ENCODE assay signal across 11 cellular contexts in genomic region chr15:90192961-90193786, GRCh38. TPM values are rescaled to one million over a fixed set of nuclear protein-coding genes. Genes with fewer than 3 reads are reported as not detected.
A peak's percentile ranks its signal among the peaks of the same experiment; 100 is the strongest.
DNase-seq lines count a peak whose midpoint lies in the region; ATAC-seq and TF ChIP-seq lines count a peak whose summit lies in the region.
"Had no signal": no experiment of that assay in that cellular context is flagged by ENCODE, and none has a peak within 500 bp of the region (broad histone marks: within the 10 kb centered on the region; RNA-seq: fewer than 3 reads in every experiment).

No MANE protein-coding gene starts in this region.

- peak overlapping the region; percentile 65 for H3K4me3 Mint-ChIP-seq in T-helper 2 cell treated with Interferon-gamma antibody and Interleukin-4, amounts not matched to agents 5 μg/mL and 100 μg/mL, for 36 hours
- no peak overlapping the region for H3K4me3 Mint-ChIP-seq in activated naive CD8-positive, alpha-beta T cell treated with anti-CD3 and anti-CD28 coated beads for 36 hours

- peaks cover 0 to 3% of the 10 kb centered on the region in 2 donors for H3K36me3 ChIP-seq in left lung
- peaks cover 3% of the 10 kb centered on the region for H3K36me3 ChIP-seq in thymus (ENCODE audit: control insufficient read depth, insufficient read depth)

- no peaks in the 10 kb centered on the region for H3K27me3 ChIP-seq in left lung
- no peaks in the 10 kb centered on the region for H3K27me3 ChIP-seq in thymus (ENCODE audit: control insufficient read depth, insufficient read depth)

- peak overlapping the region; percentile 72 for H3K27ac Mint-ChIP-seq in T-helper 2 cell treated with Interferon-gamma antibody and Interleukin-4, amounts not matched to agents 5 μg/mL and 100 μg/mL, for 36 hours
- H3K27ac Mint-ChIP-seq in activated naive CD8-positive, alpha-beta T cell treated with anti-CD3 and anti-CD28 coated beads for 36 hours, result peak overlapping the region; percentile 54

- no peak for DNase-seq in T-helper 2 cell treated with Interferon-gamma antibody and Interleukin-4, amounts not matched to agents 5 μg/mL and 100 μg/mL, for 36 hours (ENCODE audit: low spot score)
- DNase-seq in T-helper 2 cell, result no peak
- DNase-seq in activated naive CD8-positive, alpha-beta T cell treated with anti-CD3 and anti-CD28 coated beads for 36 hours, result no peak
- peak in 1 of 2 donors; percentile 10 for DNase-seq in left lung
- DNase-seq: effector memory CD4-positive, alpha-beta T cell; T-helper 9 cell had no signal

- peak; percentile 30 for ATAC-seq in left lung
- no peak for ATAC-seq in GM18909 (IDR thresholded peaks at IDR 0.05; ENCODE audit: poor library complexity, unreplicated experiment)
- ATAC-seq in GM18868 (IDR thresholded peaks at IDR 0.05; ENCODE audit: unreplicated experiment), result no peak
- ATAC-seq in GM21529 (IDR thresholded peaks at IDR 0.05; ENCODE audit: unreplicated experiment), result no peak

- H3K27me3 Mint-ChIP-seq in T-helper 2 cell treated with Interferon-gamma antibody and Interleukin-4, amounts not matched to agents 5 μg/mL and 100 μg/mL, for 36 hours (ENCODE audit: low read depth), result no peaks in the 10 kb centered on the region
- no peaks in the 10 kb centered on the region for H3K27me3 Mint-ChIP-seq in activated naive CD8-positive, alpha-beta T cell treated with anti-CD3 and anti-CD28 coated beads for 36 hours

- H3K9me3 ChIP-seq in left lung (no peaks in the 10 kb centered on the region), thymus (ENCODE audit: control insufficient read depth) (no peaks in the 10 kb centered on the region)

- peaks cover 28% of the 10 kb centered on the region for H3K4me1 Mint-ChIP-seq in T-helper 2 cell treated with Interferon-gamma antibody and Interleukin-4, amounts not matched to agents 5 μg/mL and 100 μg/mL, for 36 hours (ENCODE audit: low read depth)
- H3K4me1 Mint-ChIP-seq in activated naive CD8-positive, alpha-beta T cell treated with anti-CD3 and anti-CD28 coated beads for 36 hours, result peaks cover 21% of the 10 kb centered on the region

- peaks cover 22 to 57% of the 10 kb centered on the region in 2 donors for H3K4me1 ChIP-seq in left lung
- peaks cover 37% of the 10 kb centered on the region for H3K4me1 ChIP-seq in thymus (ENCODE audit: control insufficient read depth, insufficient read depth, low read length)

- H3K4me3 ChIP-seq in left lung, result no peak overlapping the region
- peak overlapping the region; percentile 44 for H3K4me3 ChIP-seq in thymus (ENCODE audit: low read length)

- no peaks in the 10 kb centered on the region for H3K9me3 Mint-ChIP-seq in T-helper 2 cell treated with Interferon-gamma antibody and Interleukin-4, amounts not matched to agents 5 μg/mL and 100 μg/mL, for 36 hours
- H3K9me3 Mint-ChIP-seq in activated naive CD8-positive, alpha-beta T cell treated with anti-CD3 and anti-CD28 coated beads for 36 hours, result no peaks in the 10 kb centered on the region

- no peak for TF ChIP-seq CTCF in left lung (IDR thresholded peaks at IDR 0.05)

- peaks cover 3% of the 10 kb centered on the region for H3K36me3 Mint-ChIP-seq in T-helper 2 cell treated with Interferon-gamma antibody and Interleukin-4, amounts not matched to agents 5 μg/mL and 100 μg/mL, for 36 hours (ENCODE audit: low read depth)
- H3K36me3 Mint-ChIP-seq in activated naive CD8-positive, alpha-beta T cell treated with anti-CD3 and anti-CD28 coated beads for 36 hours, result no peaks in the 10 kb centered on the region

- H3K27ac ChIP-seq in left lung (peak overlapping the region; percentile 53 to 69), thymus (ENCODE audit: low read depth) (peak overlapping the region; percentile 82)

- 19% methylated on average over 16 of the region's 16 CpGs for WGBS in thymus

- intact Hi-C loops in left lung (cut with DNase I), result no loop called here

RNA-seq across cellular contexts. Expression of gene SEMA4B, which starts 8.0 kb away (rescaled TPM):
- total RNA-seq in activated naive CD8-positive, alpha-beta T cell treated with anti-CD3 and anti-CD28 coated beads for 36 hours, result 1 to 10 TPM; 3.0 to 4.1 TPM
- total RNA-seq in left lung, result 10 to 100 TPM; 41.3 to 66.7 TPM
- 32.8 TPM for polyA plus RNA-seq in thymus

RNA-seq across cellular contexts. Expression of gene CIB1, which starts 40.6 kb away (rescaled TPM):
- total RNA-seq in activated naive CD8-positive, alpha-beta T cell treated with anti-CD3 and anti-CD28 coated beads for 36 hours, result 100 to 1,000 TPM; 181 to 190 TPM
- 10 to 100 TPM; 76.2 to 84.6 TPM for total RNA-seq in left lung
- polyA plus RNA-seq in thymus, result 169 TPM

RNA-seq across cellular contexts. Expression of gene GDPGP1, which starts 40.8 kb away (rescaled TPM):
- total RNA-seq in activated naive CD8-positive, alpha-beta T cell treated with anti-CD3 and anti-CD28 coated beads for 36 hours, result 10 to 100 TPM in 1 of 2 experiments, 1 to 10 TPM in 1; 8.3 to 11.8 TPM
- total RNA-seq in left lung, result 1 to 10 TPM; 8.4 to 8.6 TPM
- 5.0 TPM for polyA plus RNA-seq in thymus

RNA-seq across cellular contexts. Expression of gene TTLL13, which starts 56.2 kb away (rescaled TPM):
- under 1 TPM; 0.41 to 0.54 TPM for total RNA-seq in activated naive CD8-positive, alpha-beta T cell treated with anti-CD3 and anti-CD28 coated beads for 36 hours
- total RNA-seq in left lung, result under 1 TPM in 1 of 2 donors, not detected in 1; 0.26 TPM
- 0.32 TPM for polyA plus RNA-seq in thymus
- total RNA-seq: pulmonary artery endothelial cell had no signal

Comparison
In these comparisons a context has a peak if more than half of its experiments do, and no peak if none do; other contexts are left out.
1. RNA of gene SEMA4B, which starts 8.0 kb away (total RNA-seq): 41.3 to 66.7 TPM in left lung; 3.0 to 4.1 TPM in activated naive CD8-positive, alpha-beta T cell treated with anti-CD3 and anti-CD28 coated beads for 36 hours; every median in the first group is over 4 times any median in the second.